1 cellular context compared by ENCODE assay signal in genomic region chr12:53746592-53747491, GRCh38.
TF ChIP-seq lines count a peak whose summit lies in the region.

No MANE protein-coding gene starts in this region.

TF ChIP-seq in HepG2, 621 proteins besides CTCF, POLR2A, EP300 and RAD21 (continued from another document):
- peak; percentile 52; the same call in 1 of the 2 replicates for TF ChIP-seq SAP130 (CRISPR knock-in tag; IDR thresholded peaks at IDR 0.05; ENCODE audit: low read depth)
- peak; percentile 58; the same call in 1 of the 2 replicates for TF ChIP-seq ETV5 (CRISPR knock-in tag; IDR thresholded peaks at IDR 0.05; ENCODE audit: borderline replicate concordance)
- no peak for TF ChIP-seq SOX6 (IDR thresholded peaks at IDR 0.05)
- peak; percentile 38; the same call in 1 of the 2 replicates for TF ChIP-seq SOX6 (CRISPR knock-in tag; IDR thresholded peaks at IDR 0.05)
- peak; percentile 88 for TF ChIP-seq SMC3 (IDR thresholded peaks at IDR 0.05; ENCODE audit: low read length)
- TF ChIP-seq ZNF343 (CRISPR knock-in tag; IDR thresholded peaks at IDR 0.05): peak; percentile 75; the same call in 1 of the 2 replicates
- TF ChIP-seq FOSL2 (CRISPR knock-in tag; IDR thresholded peaks at IDR 0.05): peak; percentile 33; the same call in 1 of the 2 replicates
- TF ChIP-seq KLF11 (CRISPR knock-in tag; IDR thresholded peaks at IDR 0.05): no peak
- TF ChIP-seq RORA (CRISPR knock-in tag; IDR thresholded peaks at IDR 0.05): no peak
- no peak for TF ChIP-seq NR2F1 (CRISPR knock-in tag; IDR thresholded peaks at IDR 0.05)
- TF ChIP-seq STAG1 (CRISPR knock-in tag; IDR thresholded peaks at IDR 0.05): peak; percentile 90
- peak; percentile 48; the same call in 1 of the 2 replicates for TF ChIP-seq TSC22D2 (CRISPR knock-in tag; IDR thresholded peaks at IDR 0.05; ENCODE audit: borderline replicate concordance)
- TF ChIP-seq BCL6 (CRISPR knock-in tag; IDR thresholded peaks at IDR 0.05): peak; percentile 32; the same call in 1 of the 2 replicates
- TF ChIP-seq ZNF543 (CRISPR knock-in tag; IDR thresholded peaks at IDR 0.05): 0 out of 2 replicates have a peak, but pooled peaks have one; percentile 47
- peak; percentile 43; the same call in 1 of the 2 replicates for TF ChIP-seq FOXA3 (CRISPR knock-in tag; IDR thresholded peaks at IDR 0.05)
- TF ChIP-seq CEBPG (CRISPR knock-in tag; IDR thresholded peaks at IDR 0.05): no peak
- 0 out of 2 replicates have a peak, but pooled peaks have one; percentile 27 for TF ChIP-seq ZNF292 (CRISPR knock-in tag; IDR thresholded peaks at IDR 0.05; ENCODE audit: borderline replicate concordance, low read depth)
- 0 out of 2 replicates have a peak, but pooled peaks have one; percentile 77 for TF ChIP-seq ZNF124 (CRISPR knock-in tag; IDR thresholded peaks at IDR 0.05)
- no peak for TF ChIP-seq KLF12 (CRISPR knock-in tag; IDR thresholded peaks at IDR 0.05; ENCODE audit: borderline replicate concordance)
- TF ChIP-seq SSRP1 (CRISPR knock-in tag; IDR thresholded peaks at IDR 0.05): peak; percentile 29; the same call in 1 of the 2 replicates
- TF ChIP-seq CBFB (CRISPR knock-in tag; IDR thresholded peaks at IDR 0.05): 0 out of 2 replicates have a peak, but pooled peaks have one; percentile 46
- no peak for TF ChIP-seq ELF1 (CRISPR knock-in tag; IDR thresholded peaks at IDR 0.05)
- 0 out of 2 replicates have a peak, but pooled peaks have one; percentile 60 for TF ChIP-seq AHR (CRISPR knock-in tag; IDR thresholded peaks at IDR 0.05)
- TF ChIP-seq ZNF136 (CRISPR knock-in tag; IDR thresholded peaks at IDR 0.05; ENCODE audit: low read depth): no peak
- peak; percentile 59; the same call in 1 of the 2 replicates for TF ChIP-seq RXRB (CRISPR knock-in tag; IDR thresholded peaks at IDR 0.05; ENCODE audit: borderline replicate concordance)
- TF ChIP-seq HINFP (CRISPR knock-in tag; IDR thresholded peaks at IDR 0.05; ENCODE audit: low read depth): peak; percentile 43; the same call in 1 of the 2 replicates
- 0 out of 2 replicates have a peak, but pooled peaks have one; percentile 45 for TF ChIP-seq BORCS8-MEF2B (CRISPR knock-in tag; IDR thresholded peaks at IDR 0.05)
- TF ChIP-seq KDM3A (CRISPR knock-in tag; IDR thresholded peaks at IDR 0.05; ENCODE audit: low read depth): 0 out of 2 replicates have a peak, but pooled peaks have one; percentile 54
- TF ChIP-seq HOXA3 (CRISPR knock-in tag; IDR thresholded peaks at IDR 0.05): peak; percentile 55; the same call in 1 of the 2 replicates
- 0 out of 2 replicates have a peak, but pooled peaks have one; percentile 30 for TF ChIP-seq ZNF281 (CRISPR knock-in tag; IDR thresholded peaks at IDR 0.05; ENCODE audit: borderline replicate concordance)
- TF ChIP-seq ZSCAN9 (CRISPR knock-in tag; IDR thresholded peaks at IDR 0.05; ENCODE audit: borderline replicate concordance): 0 out of 2 replicates have a peak, but pooled peaks have one; percentile 57
- TF ChIP-seq IKZF5 (CRISPR knock-in tag; IDR thresholded peaks at IDR 0.05): peak; percentile 54; the same call in 1 of the 2 replicates
- 0 out of 2 replicates have a peak, but pooled peaks have one; percentile 65 for TF ChIP-seq MIER3 (CRISPR knock-in tag; IDR thresholded peaks at IDR 0.05; ENCODE audit: borderline replicate concordance)
- peak; percentile 63 for TF ChIP-seq PHF5A (CRISPR knock-in tag; IDR thresholded peaks at IDR 0.05; ENCODE audit: low read depth, unreplicated experiment)
- TF ChIP-seq YEATS2 (CRISPR knock-in tag; IDR thresholded peaks at IDR 0.05; ENCODE audit: borderline replicate concordance): peak; percentile 48; the same call in 1 of the 2 replicates
- 0 out of 2 replicates have a peak, but pooled peaks have one; percentile 38 for TF ChIP-seq ZNF792 (CRISPR knock-in tag; IDR thresholded peaks at IDR 0.05)
- peak; percentile 74 for TF ChIP-seq SALL1 (CRISPR knock-in tag; IDR thresholded peaks at IDR 0.05)
- TF ChIP-seq MIXL1 (CRISPR knock-in tag; IDR thresholded peaks at IDR 0.05): 0 out of 2 replicates have a peak, but pooled peaks have one; percentile 26
- TF ChIP-seq TFE3 (CRISPR knock-in tag; IDR thresholded peaks at IDR 0.05): 0 out of 2 replicates have a peak, but pooled peaks have one; percentile 25
- peak; percentile 87 to 98 for TF ChIP-seq HMGXB4 (CRISPR knock-in tag; IDR thresholded peaks at IDR 0.05; ENCODE audit: borderline replicate concordance in 1 of 2, low read depth in 1 of 2)
- TF ChIP-seq ZNF205 (CRISPR knock-in tag; IDR thresholded peaks at IDR 0.05): peak; percentile 41; the same call in 1 of the 2 replicates
- TF ChIP-seq SMAD3 (CRISPR knock-in tag; IDR thresholded peaks at IDR 0.05): peak; percentile 78
- no peak for TF ChIP-seq TOPORS (CRISPR knock-in tag; IDR thresholded peaks at IDR 0.05)
- 0 out of 2 replicates have a peak, but pooled peaks have one; percentile 41 for TF ChIP-seq MIER2 (CRISPR knock-in tag; IDR thresholded peaks at IDR 0.05)
- peak; percentile 61; the same call in 1 of the 2 replicates for TF ChIP-seq ZNF331 (CRISPR knock-in tag; IDR thresholded peaks at IDR 0.05)
- TF ChIP-seq MXD4 (CRISPR knock-in tag; IDR thresholded peaks at IDR 0.05): peak; percentile 50; the same call in 1 of the 2 replicates
- no peak; the same call in 1 of the 2 replicates for TF ChIP-seq MEIS1 (CRISPR knock-in tag; IDR thresholded peaks at IDR 0.05; ENCODE audit: borderline replicate concordance)
- TF ChIP-seq SP4 (CRISPR knock-in tag; IDR thresholded peaks at IDR 0.05): 0 out of 2 replicates have a peak, but pooled peaks have one; percentile 20
- no peak for TF ChIP-seq ZNF839 (CRISPR knock-in tag; IDR thresholded peaks at IDR 0.05; ENCODE audit: borderline replicate concordance)
- TF ChIP-seq ZFP90 (CRISPR knock-in tag; IDR thresholded peaks at IDR 0.05; ENCODE audit: borderline replicate concordance): no peak
